In genomic region chr2:1133886-1134285, GRCh38 we compare ENCODE assay signal across 7 cellular contexts.
DNase-seq lines count a peak whose midpoint lies in the region; ATAC-seq lines count a peak whose summit lies in the region.
"Not testable (repeated sequence)": the region's sequence is repeated elsewhere in the genome, so short reads cannot be mapped to it uniquely, and the experiment has no call there.

No MANE protein-coding gene starts in this region.

- not testable (repeated sequence) for H4K20me1 ChIP-seq in BLaER1 treated with 17β-estradiol and CSF1 and Interleukin-3, amounts not matched to agents 10 nM and 100 nM

- ATAC-seq in activated CD4-positive, alpha-beta T cell treated with anti-CD3 and anti-CD28 coated beads for 36 hours; activated T-cell treated with anti-CD3 and anti-CD28 coated beads, Interleukin-2, amount 50 U/mL, for 4 hours; naive B cell (ENCODE audit: low read depth in 2 of 2): not testable (repeated sequence)

- CTCF ChIA-PET in activated CD4-positive, alpha-beta T cell treated with anti-CD3 and anti-CD28 coated beads for 36 hours (lab: Charles Lee), result not testable (repeated sequence)

- H3K9ac ChIP-seq in BLaER1 treated with 17β-estradiol and CSF1 and Interleukin-3, amounts not matched to agents 10 nM and 100 nM, result not testable (repeated sequence)

- DNase-seq in MV-4-11 (lab: John Stamatoyannopoulos, UW), result peak; percentile 11
- DNase-seq in activated CD4-positive, alpha-beta T cell treated with anti-CD3 and anti-CD28 coated beads for 36 hours, result peak; percentile 30
- not testable (repeated sequence) for DNase-seq in activated T-cell treated with anti-CD3 and anti-CD28 coated beads, Interleukin-2, amount 50 U/mL, for 4 hours; naive B cell
- peak; percentile 37 for DNase-seq in stimulated activated CD8-positive, alpha-beta memory T cell treated with anti-CD3 and anti-CD28 coated beads, Interleukin-4, amount 100 ng/mL, for 48 hours

- peaks cover 30% of the 10 kb centered on the region for H3K4me1 Mint-ChIP-seq in activated CD4-positive, alpha-beta T cell treated with anti-CD3 and anti-CD28 coated beads for 36 hours
- peaks cover 23% of the 10 kb centered on the region for H3K4me1 Mint-ChIP-seq in activated T-cell treated with anti-CD3 and anti-CD28 coated beads, Interleukin-2, amount 50 U/mL, for 4 hours (ENCODE audit: low read depth)
- peaks cover 36% of the 10 kb centered on the region for H3K4me1 Mint-ChIP-seq in activated naive CD4-positive, alpha-beta T cell treated with anti-CD3 and anti-CD28 coated beads, Interleukin-2, amount 50 U/mL, for 24 hours
- peaks cover 15 to 16% (median 15%) of the 10 kb centered on the region in 3 donors for H3K4me1 Mint-ChIP-seq in naive B cell

- H3K36me3 ChIP-seq in BLaER1 treated with 17β-estradiol and CSF1 and Interleukin-3, amounts not matched to agents 10 nM and 100 nM, result not testable (repeated sequence)

- H3K4me3 Mint-ChIP-seq in activated CD4-positive, alpha-beta T cell treated with anti-CD3 and anti-CD28 coated beads for 36 hours, result peak overlapping the region; percentile 59
- peak overlapping the region; percentile 52 for H3K4me3 Mint-ChIP-seq in activated T-cell treated with anti-CD3 and anti-CD28 coated beads, Interleukin-2, amount 50 U/mL, for 4 hours
- H3K4me3 Mint-ChIP-seq in activated naive CD4-positive, alpha-beta T cell treated with anti-CD3 and anti-CD28 coated beads, Interleukin-2, amount 50 U/mL, for 24 hours, result peak overlapping the region; percentile 65
- H3K4me3 Mint-ChIP-seq in naive B cell, result peak overlapping the region; percentile 25 to 88 (median 64)

- H3K27me3 Mint-ChIP-seq in activated CD4-positive, alpha-beta T cell treated with anti-CD3 and anti-CD28 coated beads for 36 hours, result peaks cover 22% of the 10 kb centered on the region
- H3K27me3 Mint-ChIP-seq in activated T-cell treated with anti-CD3 and anti-CD28 coated beads, Interleukin-2, amount 50 U/mL, for 4 hours (ENCODE audit: low read depth); activated naive CD4-positive, alpha-beta T cell treated with anti-CD3 and anti-CD28 coated beads, Interleukin-2, amount 50 U/mL, for 24 hours: not testable (repeated sequence)
- peaks cover 9 to 41% (median 18%) of the 10 kb centered on the region in 3 donors for H3K27me3 Mint-ChIP-seq in naive B cell

- intact Hi-C loops in activated CD4-positive, alpha-beta T cell treated with anti-CD3 and anti-CD28 coated beads for 36 hours (cut with DNase I, micrococcal nuclease), result loop anchor here in 1 of 2 experiments (10.0 kb wide), 1 partner anchor 419 kb away; no protein-coding TSS in a partner anchor

- H3K4me3 ChIP-seq in BLaER1 treated with 17β-estradiol and CSF1 and Interleukin-3, amounts not matched to agents 10 nM and 100 nM, result peak overlapping the region in 3 of 10 experiments; percentile 18 to 42 (median 36); a peak in 4 of 20 replicates

- peaks cover 16 to 29% (median 20%) of the 10 kb centered on the region in 10 experiments; a peak in 19 of 20 replicates for H3K4me1 ChIP-seq in BLaER1 treated with 17β-estradiol and CSF1 and Interleukin-3, amounts not matched to agents 10 nM and 100 nM

- H3K9me3 ChIP-seq in BLaER1 treated with 17β-estradiol and CSF1 and Interleukin-3, amounts not matched to agents 10 nM and 100 nM (replicated peaks in 1 of 11), result not testable (repeated sequence)

- not testable (repeated sequence) for H3K27ac ChIP-seq in BLaER1 treated with 17β-estradiol and CSF1 and Interleukin-3, amounts not matched to agents 10 nM and 100 nM

- H3K4me2 ChIP-seq in BLaER1 treated with 17β-estradiol and CSF1 and Interleukin-3, amounts not matched to agents 10 nM and 100 nM, result peak overlapping the region; percentile 50 to 76 (median 64)

- H3K36me3 Mint-ChIP-seq in activated CD4-positive, alpha-beta T cell treated with anti-CD3 and anti-CD28 coated beads for 36 hours (ENCODE audit: low read depth); activated T-cell treated with anti-CD3 and anti-CD28 coated beads, Interleukin-2, amount 50 U/mL, for 4 hours (ENCODE audit: insufficient read depth); activated naive CD4-positive, alpha-beta T cell treated with anti-CD3 and anti-CD28 coated beads, Interleukin-2, amount 50 U/mL, for 24 hours; naive B cell: not testable (repeated sequence)

- not testable (repeated sequence) for H3K27me3 ChIP-seq in BLaER1 treated with 17β-estradiol and CSF1 and Interleukin-3, amounts not matched to agents 10 nM and 100 nM

- H3K9me3 Mint-ChIP-seq in activated CD4-positive, alpha-beta T cell treated with anti-CD3 and anti-CD28 coated beads for 36 hours (ENCODE audit: low read depth); activated T-cell treated with anti-CD3 and anti-CD28 coated beads, Interleukin-2, amount 50 U/mL, for 4 hours; activated naive CD4-positive, alpha-beta T cell treated with anti-CD3 and anti-CD28 coated beads, Interleukin-2, amount 50 U/mL, for 24 hours; naive B cell: not testable (repeated sequence)

- H3K27ac Mint-ChIP-seq in activated CD4-positive, alpha-beta T cell treated with anti-CD3 and anti-CD28 coated beads for 36 hours, result peak overlapping the region; percentile 38
- peak overlapping the region; percentile 10 for H3K27ac Mint-ChIP-seq in activated naive CD4-positive, alpha-beta T cell treated with anti-CD3 and anti-CD28 coated beads, Interleukin-2, amount 50 U/mL, for 24 hours
- peak overlapping the region in 1 of 6 donors; percentile 67 for H3K27ac Mint-ChIP-seq in naive B cell

- POLR2A ChIA-PET in activated CD4-positive, alpha-beta T cell treated with anti-CD3 and anti-CD28 coated beads for 36 hours (lab: Charles Lee), result not testable (repeated sequence)
